In the genomic region with DNA sequence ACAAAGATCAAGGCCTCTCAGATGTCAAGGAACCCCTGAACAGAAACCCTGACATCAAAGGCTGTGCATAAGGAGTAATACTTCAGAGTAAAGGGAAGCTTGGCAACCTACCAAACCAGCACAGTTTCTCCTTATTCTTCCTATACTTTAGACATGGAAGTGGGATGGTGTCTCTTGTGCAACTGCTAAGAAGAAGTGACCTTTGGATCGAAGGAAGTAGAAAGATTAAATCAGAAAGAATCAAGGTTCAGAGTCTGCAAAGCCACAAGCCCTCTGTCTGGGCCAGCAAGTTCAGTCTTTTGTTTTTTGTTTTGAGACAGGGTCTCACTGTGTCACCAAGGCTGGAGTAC, we compare ENCODE assay signal across 29 cellular contexts.
DNase-seq lines count a peak whose midpoint lies in the region; ATAC-seq, FAIRE-seq and TF ChIP-seq lines count a peak whose summit lies in the region.
"Had no signal": no experiment of that assay in that cellular context is flagged by ENCODE, and none has a peak within 500 bp of the region (broad histone marks: within the 10 kb centered on the region; RNA-seq: fewer than 3 reads in every experiment).

No MANE protein-coding gene starts in this region.

- intact Hi-C loops in Right ventricle myocardium inferior (cut with DNase I) (loop anchor here (5.0 kb wide), 1 partner anchor 66 kb away; a partner anchor contains a TSS), cardiac septum (cut with DNase I) (no loop called here), transverse colon (cut with DNase I; ENCODE audit: low total_unique reads) (no loop called here)

- CTCF ChIA-PET in H1 (lab: Charles Lee; ENCODE audit: partially characterized antibody): no interaction called here

- no peak overlapping the region for H4K8ac ChIP-seq in H1 (ENCODE audit: extremely low read depth, insufficient read depth, low read length)

- 0 out of 2 replicates have a peak overlapping the region, but pooled peaks have one; percentile 16 for H2BK5ac ChIP-seq in H1 (ENCODE audit: low read depth, low read length)

- no peak overlapping the region for H2AFZ ChIP-seq in H1 (ENCODE audit: low read length)

- no peaks in the 10 kb centered on the region for H4K20me1 ChIP-seq in H1 (replicated peaks in 1 of 2; ENCODE audit: control insufficient read depth in 1 of 2, insufficient read depth in 2 of 2, low read length in 2 of 2)

- no peak for TF ChIP-seq RAD21 in H1 (IDR thresholded peaks at IDR 0.05 in 1 of 2, conservative IDR thresholded peaks at IDR 0.05 in 1 of 2; ENCODE audit: low read depth in 2 of 2, low read length in 2 of 2)

- H3K4me2 ChIP-seq in H1 (ENCODE audit: insufficient read depth in 1 of 2, low read depth in 2 of 2, low read length in 2 of 2): no peak overlapping the region

- POLR2A ChIA-PET in H1 (lab: Charles Lee; ENCODE audit: partially characterized antibody): interaction anchor here (0.8 kb wide), 1 partner anchor 12 kb away, joined by 3 read pairs; no protein-coding TSS in a partner anchor

- H3K23me2 ChIP-seq in H1 (ENCODE audit: low read depth, low read length): no peaks in the 10 kb centered on the region

- H3K9ac ChIP-seq in H1 (replicated peaks in 1 of 4; ENCODE audit: extremely low read depth in 1 of 4, low read depth in 3 of 4, low read length in 3 of 4): no peak overlapping the region

- in situ Hi-C loops in transverse colon (cut with MboI; ENCODE audit: low pct_ligation_motif_present in 1 of 4, low pct_unique_long_range_greater_than_20kb in 1 of 4, low sequenced_read_pairs in 3 of 4): no loop called here

- DNase-seq in Right ventricle myocardium inferior (ENCODE audit: missing footprints) (no peak), cardiac septum (ENCODE audit: low spot score) (no peak), H1 (ENCODE audit: low read depth in 1 of 2, low spot score in 2 of 2) (no peak), left lobe of liver (ENCODE audit: low spot score) (no peak), transverse colon (peak; percentile 22), H7 (no peak)
- DNase-seq in activated effector memory CD4-positive, alpha-beta T cell treated with Interleukin-2 at 50 U/mL for 16 hours: no peak
- DNase-seq: activated CD4-positive, alpha-beta T cell treated with anti-CD3 and anti-CD28 coated beads, Interleukin-2, amount 10 ng/mL, durations not matched to agents 24 days and 14 days; activated gamma-delta T cell treated with Interleukin-2 at 50 U/mL for 16 hours; activated naive CD8-positive, alpha-beta T cell treated with anti-CD3 and anti-CD28 coated beads, Interleukin-2, amount 50 U/mL, for 24 hours; activated T-cell treated with anti-CD3 and anti-CD28 coated beads, Interleukin-2, amount 50 U/mL, for 1 hour; cerebellar nuclear complex; Karpas-422; mammary epithelial cell; NCI-H1105; NCI-H2029; NCI-H2227 treated with DMSO at 0.1 percent for 48 hours; SJCRH30; stimulated activated naive CD8-positive, alpha-beta T cell treated with anti-CD3 and anti-CD28 coated beads, Interleukin-15, Interleukin-2, amounts not matched to agents 100 U/mL and 50 U/mL, for 24 hours; T1000; tibial artery had no signal

- H3K4me1 ChIP-seq in H1 (replicated peaks in 1 of 4; ENCODE audit: control insufficient read depth in 3 of 4, insufficient read depth in 4 of 4, low read length in 3 of 4): peaks cover 2 to 11% (median 8%) of the 10 kb centered on the region in 4 experiments; a peak in 4 of 7 replicates
- peaks cover 0 to 12% (median 0%) of the 10 kb centered on the region in 4 donors for H3K4me1 ChIP-seq in transverse colon
- H3K4me1 ChIP-seq: SJCRH30, tibial artery had no signal

- H2AK5ac ChIP-seq in H1 (ENCODE audit: low read depth, low read length): no peak overlapping the region; the same call in 1 of the 2 replicates

- no peak overlapping the region for H2BK12ac ChIP-seq in H1 (ENCODE audit: low read depth, low read length)

- TF ChIP-seq CTCF in H1 (IDR thresholded peaks at IDR 0.05; ENCODE audit: control extremely low read depth in 1 of 3, insufficient read depth in 1 of 3, low read depth in 1 of 3, low read length in 3 of 3) (no peak), transverse colon (IDR thresholded peaks at IDR 0.05) (no peak)

- no peak overlapping the region for H2BK120ac ChIP-seq in H1 (replicated peaks; ENCODE audit: low read depth, low read length)

- H3K14ac ChIP-seq in H1 (ENCODE audit: insufficient read length): no peak overlapping the region

- H3K79me1 ChIP-seq in H1 (ENCODE audit: low read depth, low read length): no peaks in the 10 kb centered on the region; the same call in 1 of the 2 replicates

- H3K79me2 ChIP-seq in H1 (ENCODE audit: control insufficient read depth in 1 of 2, insufficient read depth in 2 of 2, low read length in 2 of 2): peaks cover 3 to 72% of the 10 kb centered on the region in 2 experiments; a peak in 3 of 4 replicates

- H3K4me3 ChIP-seq in H1 (ENCODE audit: extremely low read depth in 1 of 4, insufficient read depth in 2 of 4, low read depth in 3 of 4, low read length in 4 of 4) (no peak overlapping the region), transverse colon (no peak overlapping the region), H7 (ENCODE audit: insufficient read depth, low read depth, low read length) (no peak overlapping the region)
- H3K4me3 ChIP-seq: Peyer's patch, prostate gland, SJCRH30, tibial artery had no signal

- H3K4ac ChIP-seq in H1 (replicated peaks; ENCODE audit: insufficient read length, low read depth, low read length): no peak overlapping the region

- no peak overlapping the region for H3K18ac ChIP-seq in H1 (ENCODE audit: extremely low read depth, low read length)

- no peak overlapping the region; the same call in 1 of the 2 replicates for H2BK20ac ChIP-seq in H1 (ENCODE audit: low read length)

- H2BK15ac ChIP-seq in H1 (ENCODE audit: low read length): no peak overlapping the region

- ATAC-seq in Right ventricle myocardium inferior (peak; percentile 46), left lobe of liver (peak; percentile 15), HG03432 (IDR thresholded peaks at IDR 0.05; ENCODE audit: unreplicated experiment) (no peak)
- ATAC-seq: activated naive CD8-positive, alpha-beta T cell treated with anti-CD3 and anti-CD28 coated beads, Interleukin-2, amount 50 U/mL, for 24 hours; HCT116; stimulated activated naive CD8-positive, alpha-beta T cell treated with anti-CD3 and anti-CD28 coated beads, Interleukin-15, Interleukin-2, amounts not matched to agents 100 U/mL and 50 U/mL, for 24 hours had no signal

- 87% methylated on average over 1 of the region's 1 CpG; no CpG with 5 or more reads in 1 of the 2 experiments for WGBS in H1 (ENCODE audit: extremely low coverage in 1 of 2, insufficient coverage in 1 of 2, insufficient read length in 1 of 2, insufficient replicate concordance in 2 of 2, low coverage in 1 of 2, low lambda C conversion rate in 2 of 2, missing lambda C conversion rate in 1 of 2), 2 experiments
- WGBS in transverse colon (ENCODE audit: low coverage in 1 of 2), 2 donors: 48% methylated on average over 1 of the region's 1 CpG; no CpG with 5 or more reads in 1 of the 2 donors

- H3K27me3 ChIP-seq in H1 (replicated peaks in 1 of 4; ENCODE audit: control insufficient read depth in 3 of 4, extremely low read depth in 1 of 4, insufficient read depth in 3 of 4, low read length in 3 of 4) (no peaks in the 10 kb centered on the region), transverse colon (no peaks in the 10 kb centered on the region), H7 (ENCODE audit: control insufficient read depth, insufficient read depth, low read length) (no peaks in the 10 kb centered on the region)
- H3K27me3 ChIP-seq: neutrophil, Peyer's patch, tibial artery had no signal

- no peak for TF ChIP-seq EP300 in H1 (IDR thresholded peaks at IDR 0.05; ENCODE audit: borderline replicate concordance in 1 of 2, low read depth in 2 of 2, low read length in 2 of 2)
- no peak for TF ChIP-seq EP300 in transverse colon (IDR thresholded peaks at IDR 0.05; ENCODE audit: low read depth)

- no peak for FAIRE-seq in H1 (lab: Jason Lieb, UNC)
- FAIRE-seq: A204.1, endothelial cell of umbilical vein, keratinocyte had no signal

- H3K9me3 ChIP-seq in H1 (ENCODE audit: insufficient read depth in 2 of 2, low read depth in 1 of 2, low read length in 1 of 2) (no peaks in the 10 kb centered on the region), transverse colon (no peaks in the 10 kb centered on the region)
- H3K9me3 ChIP-seq: neutrophil, Peyer's patch, prostate gland, SJCRH30, tibial artery had no signal

- no peak overlapping the region for H4K5ac ChIP-seq in H1 (ENCODE audit: insufficient read length, low read depth, low read length)

- H3K36me3 ChIP-seq in H1 (ENCODE audit: control insufficient read depth in 2 of 4, insufficient read depth in 4 of 4, low read length in 3 of 4): no peaks in the 10 kb centered on the region
- H3K36me3 ChIP-seq in transverse colon: no peaks in the 10 kb centered on the region
- no peaks in the 10 kb centered on the region for H3K36me3 ChIP-seq in H7 (replicated peaks; ENCODE audit: control insufficient read depth, insufficient read depth, low read length)
- H3K36me3 ChIP-seq: neutrophil, Peyer's patch, prostate gland, SJCRH30, tibial artery had no signal

- no peak overlapping the region for H3K23ac ChIP-seq in H1 (ENCODE audit: insufficient read length)

- H3K27ac ChIP-seq in H1 (ENCODE audit: low read depth, low read length) (no peak overlapping the region), transverse colon (no peak overlapping the region)
- H3K27ac ChIP-seq: neutrophil, prostate gland, SJCRH30, tibial artery had no signal

- TF ChIP-seq POLR2A in H1 (IDR thresholded peaks at IDR 0.05; ENCODE audit: control extremely low read depth in 1 of 2, low read depth in 2 of 2, low read length in 2 of 2) (no peak), transverse colon (IDR thresholded peaks at IDR 0.05) (no peak)

- no peak overlapping the region for H4K91ac ChIP-seq in H1 (replicated peaks; ENCODE audit: insufficient read length, low read length)

- no peak overlapping the region for H3K56ac ChIP-seq in H1 (replicated peaks; ENCODE audit: insufficient read length, low read depth, low read length)

TF ChIP-seq in H1, 55 proteins besides CTCF, POLR2A, EP300 and RAD21:
- no peak for TF ChIP-seq POLR2AphosphoS5 (IDR thresholded peaks at IDR 0.05; ENCODE audit: low read depth, low read length)
- TF ChIP-seq, protein P1, sequence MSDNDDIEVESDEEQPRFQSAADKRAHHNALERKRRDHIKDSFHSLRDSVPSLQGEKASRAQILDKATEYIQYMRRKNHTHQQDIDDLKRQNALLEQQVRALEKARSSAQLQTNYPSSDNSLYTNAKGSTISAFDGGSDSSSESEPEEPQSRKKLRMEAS (IDR thresholded peaks at IDR 0.05): no peak
- no peak for TF ChIP-seq TAF7 (optimal IDR thresholded peaks at IDR 0.05; ENCODE audit: borderline replicate concordance, low read depth, low read length)
- no peak for TF ChIP-seq CHD1 (IDR thresholded peaks at IDR 0.05; ENCODE audit: low read depth, low read length)
- no peak for TF ChIP-seq BACH1 (IDR thresholded peaks at IDR 0.05; ENCODE audit: low read length)
